In genomic region chr11:70193411-70194292, GRCh38 we compare ENCODE assay signal across 24 cellular contexts. TPM values are rescaled to one million over a fixed set of nuclear protein-coding genes. Genes with fewer than 3 reads are reported as not detected.
DNase-seq lines count a peak whose midpoint lies in the region; ATAC-seq, FAIRE-seq and TF ChIP-seq lines count a peak whose summit lies in the region.
"Had no signal": no experiment of that assay in that cellular context is flagged by ENCODE, and none has a peak within 500 bp of the region (broad histone marks: within the 10 kb centered on the region; RNA-seq: fewer than 3 reads in every experiment).

No MANE protein-coding gene starts in this region.

- H3K27ac ChIP-seq in right cardiac atrium (ENCODE audit: low read length) (no peak overlapping the region), heart right ventricle (no peak overlapping the region), HepG2 (ENCODE audit: extremely low read length, insufficient read depth, low read length) (no peak overlapping the region)
- H3K27ac ChIP-seq: HL-60, KMS-11 had no signal

- no peaks in the 10 kb centered on the region; the same call in 1 of the 2 replicates for H4K20me1 ChIP-seq in HepG2 (ENCODE audit: insufficient read depth, low read length)

- no peak overlapping the region for H3K9ac ChIP-seq in HepG2 (ENCODE audit: insufficient read depth, low read depth, low read length)
- H3K9ac ChIP-seq: KMS-11 had no signal

- TF ChIP-seq POLR2A in HepG2 (IDR thresholded peaks at IDR 0.05; ENCODE audit: insufficient read depth in 1 of 2, low read depth in 2 of 2, low read length in 2 of 2), result no peak

- H3K4me2 ChIP-seq in HepG2 (ENCODE audit: low read depth, low read length), result no peak overlapping the region
- H3K4me2 ChIP-seq: GM23338, KMS-11 had no signal

- no peak for TF ChIP-seq RAD21 in HepG2 (CRISPR knock-in tag; IDR thresholded peaks at IDR 0.05)

- H3K4me1 ChIP-seq in right cardiac atrium (ENCODE audit: control insufficient read depth, insufficient read depth, low read length) (no peaks in the 10 kb centered on the region), heart right ventricle (peaks cover 0 to 10% (median 0%) of the 10 kb centered on the region in 9 donors), HepG2 (ENCODE audit: insufficient read depth, low read length) (no peaks in the 10 kb centered on the region)
- H3K4me1 ChIP-seq: BE2C, Caco-2 had no signal

- BruUV-seq in HepG2 (replicated peaks; lab: Mats Ljungman, UMichigan), result no TSS peak

- TF ChIP-seq CTCF in heart right ventricle (IDR thresholded peaks at IDR 0.05), result no peak
- no peak for TF ChIP-seq CTCF in HepG2 (CRISPR knock-in tag; IDR thresholded peaks at IDR 0.05)

- no peaks in the 10 kb centered on the region for H3K36me3 ChIP-seq in heart right ventricle
- no peaks in the 10 kb centered on the region for H3K36me3 ChIP-seq in HepG2 (replicated peaks in 1 of 2; ENCODE audit: control insufficient read depth in 1 of 2, insufficient read depth in 2 of 2, low read length in 2 of 2)
- H3K36me3 ChIP-seq: BE2C had no signal

- no peak overlapping the region for H2AFZ ChIP-seq in HepG2 (ENCODE audit: low read length)
- H2AFZ ChIP-seq: GM23338 had no signal

- H3K4me3 ChIP-seq in right cardiac atrium (ENCODE audit: low read length), result no peak overlapping the region
- no peak overlapping the region for H3K4me3 ChIP-seq in heart right ventricle
- H3K4me3 ChIP-seq in HepG2 (replicated peaks in 1 of 3; ENCODE audit: insufficient read depth in 1 of 3, low read depth in 2 of 3, low read length in 3 of 3), result no peak overlapping the region
- H3K4me3 ChIP-seq: GM23338 had no signal

- peak in 2 of 3 donors; percentile 24 to 25 for DNase-seq in right cardiac atrium
- DNase-seq in heart right ventricle, result no peak
- DNase-seq in RPMI8226, result peak; percentile 59
- no peak for DNase-seq in HepG2 (ENCODE audit: low spot score)
- DNase-seq in activated gamma-delta T cell treated with Interleukin-2 at 50 U/mL for 16 hours, result no peak
- no peak for DNase-seq in DMS79 (lab: John Stamatoyannopoulos, UW)
- DNase-seq in OCI-M2 (lab: John Stamatoyannopoulos, UW; ENCODE audit: unreplicated experiment), result no peak
- DNase-seq: ACHN; C1 segment of cervical spinal cord; Caco-2; CD4-positive, CD25-positive, alpha-beta regulatory T cell; DND-41; EL; HCEC 1CT; HFFc6 had no signal

- WGBS in right cardiac atrium, result 83% methylated on average over 7 of the region's 7 CpGs
- 86 to 91% methylated on average over 7 of the region's 7 CpGs for WGBS in heart right ventricle, 2 donors
- 0% methylated on average over 3 of the region's 7 CpGs for WGBS in HepG2 (ENCODE audit: low lambda C conversion rate)

- CTCF ChIA-PET in HepG2 (lab: Yijun Ruan, JAX; ENCODE audit: low intra/inter-chr PET ratio, low total read pairs), result no interaction called here

- H3K9me3 ChIP-seq in right cardiac atrium (ENCODE audit: control insufficient read depth, low read length), result no peaks in the 10 kb centered on the region
- no peaks in the 10 kb centered on the region for H3K9me3 ChIP-seq in heart right ventricle
- H3K9me3 ChIP-seq in HepG2 (ENCODE audit: low read length), result no peaks in the 10 kb centered on the region
- H3K9me3 ChIP-seq: BE2C, Caco-2 had no signal

- no peaks in the 10 kb centered on the region for H3K79me2 ChIP-seq in HepG2 (ENCODE audit: insufficient read depth, low read length)

- intact Hi-C loops in right cardiac atrium (cut with DNase I) (loop anchor here (2.0 to 10.0 kb wide), 4 partner anchors 275 to 509 kb away; no protein-coding TSS in a partner anchor), heart right ventricle (cut with DNase I) (loop anchor here in 3 of 10 donors (2.0 to 5.0 kb wide), 3 partner anchors 275 to 509 kb away; no protein-coding TSS in a partner anchor), HepG2 (cut with micrococcal nuclease; ENCODE audit: unreplicated experiment) (no loop called here)

- ATAC-seq in right cardiac atrium, result no peak
- ATAC-seq in heart right ventricle, result no peak
- ATAC-seq in HepG2, result no peak
- ATAC-seq: GM23338 had no signal

- TF ChIP-seq EP300 in HepG2 (IDR thresholded peaks at IDR 0.05; ENCODE audit: low read depth in 2 of 2, low read length in 2 of 2) (no peak), HepG2 (CRISPR knock-in tag; IDR thresholded peaks at IDR 0.05; ENCODE audit: borderline replicate concordance) (no peak)

- H3K27me3 ChIP-seq in right cardiac atrium (ENCODE audit: control insufficient read depth, insufficient read depth) (no peaks in the 10 kb centered on the region), heart right ventricle (peaks cover 0 to 5% (median 0%) of the 10 kb centered on the region in 7 donors), HepG2 (ENCODE audit: control insufficient read depth in 1 of 2, insufficient read depth in 2 of 2, low read length in 2 of 2) (peaks cover 2 to 5% of the 10 kb centered on the region in 2 experiments; a peak in 2 of 5 replicates)
- H3K27me3 ChIP-seq: BE2C had no signal

- POLR2A ChIA-PET in HepG2 (lab: Yijun Ruan, JAX), result no interaction called here

- in situ Hi-C loops in HepG2 (cut with HindIII; ENCODE audit: extremely low pct_ligation_motif_present, low pct_unique_long_range_greater_than_20kb), result loop anchor here (5.0 to 10.0 kb wide), 2 partner anchors 281 to 479 kb away; no protein-coding TSS in a partner anchor

- no peak for FAIRE-seq in HepG2 (lab: Jason Lieb, UNC)
- FAIRE-seq: A204.1, D721Med, GM12891, GM19239, H54 had no signal

TF ChIP-seq in HepG2, 621 proteins besides CTCF, POLR2A, EP300 and RAD21:
- no peak for TF ChIP-seq ZBTB37 (CRISPR knock-in tag; IDR thresholded peaks at IDR 0.05)
- peak; percentile 99 for TF ChIP-seq LCORL (IDR thresholded peaks at IDR 0.05)
- TF ChIP-seq LCORL (CRISPR knock-in tag; IDR thresholded peaks at IDR 0.05), result no peak

RNA-seq across cellular contexts. Expression of gene FADD, which starts 9.4 kb away (rescaled TPM):
- total RNA-seq in right cardiac atrium, result 10 to 100 TPM; 11.3 to 13.4 (median 12.3) TPM
- polyA plus RNA-seq in right cardiac atrium, result 10.6 TPM
- total RNA-seq in heart right ventricle, result 10 to 100 TPM in 4 of 10 donors, 1 to 10 TPM in 6; 6.7 to 12.7 (median 9.0) TPM
- polyA plus RNA-seq in heart right ventricle, result 10 to 100 TPM in 1 of 2 donors, 1 to 10 TPM in 1; 4.8 to 16.9 TPM
- total RNA-seq in HepG2 (2016; rRNA removed; fragmentation: Illumina TruSeq; extraction: Trizol), result 21.4 and 22.2 TPM in 2 replicates
- 5.0 and 5.9 TPM in 2 replicates for total RNA-seq in HepG2 (2016; cell fraction: cytosol; rRNA removed; fragmentation: Illumina TruSeq; extraction: Trizol; ENCODE audit: low read depth)
- 20.6 and 22.3 TPM in 2 replicates for total RNA-seq in HepG2 (2016; cell fraction: insoluble cytoplasmic fraction; rRNA removed; fragmentation: Illumina TruSeq; extraction: Trizol)
- 13.7 and 13.9 TPM in 2 replicates for total RNA-seq in HepG2 (2016; cell fraction: membrane; rRNA removed; fragmentation: Illumina TruSeq; extraction: Trizol)
- 9.1 and 12.1 TPM in 2 replicates for total RNA-seq in HepG2 (2016; cell fraction: nucleus; rRNA removed; fragmentation: Illumina TruSeq; extraction: Trizol)
- 14.2 and 14.9 TPM in 2 replicates for polyA plus RNA-seq in HepG2 (2011; rRNA removed)
- 16.0 and 16.7 TPM in 2 replicates for polyA plus RNA-seq in HepG2 (2011; cell fraction: cytosol; rRNA removed)
- 7.8 and 9.6 TPM in 2 replicates for polyA plus RNA-seq in HepG2 (2011; cell fraction: nucleus; rRNA removed)
- 10.4 and 12.8 TPM in 2 replicates for polyA plus RNA-seq in HepG2 (2012)
- 3.2 TPM in 2 replicates for polyA plus RNA-seq in HepG2 (2016; cell fraction: cytosol; fragmentation: Illumina TruSeq; extraction: Trizol; ENCODE audit: low read depth)
- polyA plus RNA-seq in HepG2 (2016; cell fraction: insoluble cytoplasmic fraction; fragmentation: Illumina TruSeq; extraction: Trizol; ENCODE audit: low read depth), result 20.0 and 20.2 TPM in 2 replicates
- 7.0 and 7.9 TPM in 2 replicates for polyA plus RNA-seq in HepG2 (2016; cell fraction: membrane; fragmentation: Illumina TruSeq; extraction: Trizol; ENCODE audit: low read depth)
- polyA plus RNA-seq in HepG2 (2016; cell fraction: nucleus; fragmentation: Illumina TruSeq; extraction: Trizol; ENCODE audit: insufficient read depth, low read depth), result 15.0 and 15.1 TPM in 2 replicates
- polyA minus RNA-seq in HepG2 (2011; rRNA and poly(A)+ RNA removed; ENCODE audit: low replicate concordance), result 21.5 and 78.8 TPM in 2 replicates
- 8.5 and 9.1 TPM in 2 replicates for polyA minus RNA-seq in HepG2 (2011; cell fraction: cytosol; rRNA and poly(A)+ RNA removed)
- 8.6 and 9.7 TPM in 2 replicates for polyA minus RNA-seq in HepG2 (2011; cell fraction: nucleus; rRNA and poly(A)+ RNA removed)

Comparison
In these comparisons a context has a peak if more than half of its experiments do, and no peak if none do; other contexts are left out.
1. DNase-seq: peak in right cardiac atrium (2 of 3) and RPMI8226 (single experiment); none in heart right ventricle (0 of 2), HepG2 (single experiment), activated gamma-delta T cell treated with Interleukin-2 at 50 U/mL for 16 hours (single experiment), DMS79 (single experiment) and OCI-M2 (single experiment).